Comparison of ENCODE assay signal across 18 cellular contexts in genomic region chr6:124741341-124741740, GRCh38.
DNase-seq lines count a peak whose midpoint lies in the region; ATAC-seq and TF ChIP-seq lines count a peak whose summit lies in the region.
"Had no signal": no experiment of that assay in that cellular context is flagged by ENCODE, and none has a peak within 500 bp of the region (broad histone marks: within the 10 kb centered on the region; RNA-seq: fewer than 3 reads in every experiment).

No MANE protein-coding gene starts in this region.

- H3K27ac ChIP-seq in Panc1 (ENCODE audit: low read length) (peak overlapping the region; percentile 9; the same call in 1 of the 2 replicates), brain microvascular endothelial cell (no peak overlapping the region), vagina (no peak overlapping the region)
- H3K27ac ChIP-seq: BLaER1 treated with 17β-estradiol and CSF1 and Interleukin-3, amounts not matched to agents 10 nM and 100 nM had no signal

- ATAC-seq in Panc1 (no peak), GM21447 (IDR thresholded peaks at IDR 0.05; ENCODE audit: unreplicated experiment) (no peak)
- no peak for ATAC-seq in natural killer cell treated with Interleukin-12 subunit alpha and Interleukin-12 subunit beta and Interleukin-15 and Interleukin-18, amount 100 ng/mL, for 72 hours

- H3K4me3 Mint-ChIP-seq in natural killer cell treated with Interleukin-12 subunit alpha and Interleukin-12 subunit beta and Interleukin-15 and Interleukin-18, amount 100 ng/mL, for 72 hours, result no peak overlapping the region
- H3K4me3 Mint-ChIP-seq: CD8-positive, alpha-beta memory T cell had no signal

- no peaks in the 10 kb centered on the region for H3K27me3 Mint-ChIP-seq in natural killer cell treated with Interleukin-12 subunit alpha and Interleukin-12 subunit beta and Interleukin-15 and Interleukin-18, amount 100 ng/mL, for 72 hours
- H3K27me3 Mint-ChIP-seq: CD8-positive, alpha-beta memory T cell had no signal

- TF ChIP-seq POLR2A in vagina (IDR thresholded peaks at IDR 0.05), result no peak

- TF ChIP-seq CTCF in Panc1 (IDR thresholded peaks at IDR 0.05) (no peak), brain microvascular endothelial cell (IDR thresholded peaks at IDR 0.05; ENCODE audit: low read depth, low read length, missing control alignments) (no peak), vagina (IDR thresholded peaks at IDR 0.05) (no peak)

- H3K4me1 Mint-ChIP-seq in natural killer cell treated with Interleukin-12 subunit alpha and Interleukin-12 subunit beta and Interleukin-15 and Interleukin-18, amount 100 ng/mL, for 72 hours (ENCODE audit: low read depth in 2 of 2), result no peaks in the 10 kb centered on the region
- H3K4me1 Mint-ChIP-seq: CD8-positive, alpha-beta memory T cell had no signal

- in situ Hi-C loops in Panc1 (cut with HindIII; ENCODE audit: low pct_unique_long_range_greater_than_20kb, low sequenced_read_pairs) (no loop called here), brain microvascular endothelial cell (cut with HindIII; ENCODE audit: low pct_ligation_motif_present, low sequenced_read_pairs) (no loop called here)

- CTCF ChIA-PET in Panc1 (lab: Charles Lee), result no interaction called here

- peaks cover 2% of the 10 kb centered on the region; the same call in 1 of the 2 replicates for H3K4me1 ChIP-seq in Panc1 (ENCODE audit: control insufficient read depth, insufficient read depth, low read length)
- peaks cover 11% of the 10 kb centered on the region for H3K4me1 ChIP-seq in vagina

- H3K36me3 ChIP-seq in Panc1 (ENCODE audit: control insufficient read depth, insufficient read depth, low read length) (no peaks in the 10 kb centered on the region), brain microvascular endothelial cell (replicated peaks) (no peaks in the 10 kb centered on the region), vagina (no peaks in the 10 kb centered on the region)
- H3K36me3 ChIP-seq: BLaER1 treated with 17β-estradiol and CSF1 and Interleukin-3, amounts not matched to agents 10 nM and 100 nM had no signal

- H3K4me3 ChIP-seq in Panc1 (ENCODE audit: low read depth in 2 of 2, low read length in 2 of 2) (no peak overlapping the region), brain microvascular endothelial cell (ENCODE audit: low read depth, low read length) (no peak overlapping the region), vagina (no peak overlapping the region)
- H3K4me3 ChIP-seq: BLaER1 treated with 17β-estradiol and CSF1 and Interleukin-3, amounts not matched to agents 10 nM and 100 nM had no signal

- H3K27me3 ChIP-seq in Panc1 (ENCODE audit: control insufficient read depth, insufficient read depth, low read length) (no peaks in the 10 kb centered on the region), brain microvascular endothelial cell (replicated peaks) (no peaks in the 10 kb centered on the region), vagina (no peaks in the 10 kb centered on the region)
- H3K27me3 ChIP-seq: BLaER1 treated with 17β-estradiol and CSF1 and Interleukin-3, amounts not matched to agents 10 nM and 100 nM had no signal

- H3K9me3 ChIP-seq in Panc1 (ENCODE audit: control insufficient read depth, insufficient read depth, low read depth, low read length), result no peaks in the 10 kb centered on the region
- H3K9me3 ChIP-seq in vagina, result no peaks in the 10 kb centered on the region
- H3K9me3 ChIP-seq: BLaER1 treated with 17β-estradiol and CSF1 and Interleukin-3, amounts not matched to agents 10 nM and 100 nM; SK-N-SH had no signal

- POLR2A ChIA-PET in Panc1 (lab: Charles Lee), result no interaction called here

- BruUV-seq in Panc1 (replicated peaks; lab: Mats Ljungman, UMichigan), result no TSS peak

- H3K9me3 Mint-ChIP-seq in natural killer cell treated with Interleukin-12 subunit alpha and Interleukin-12 subunit beta and Interleukin-15 and Interleukin-18, amount 100 ng/mL, for 72 hours, result peaks cover 3% of the 10 kb centered on the region

- peak; percentile 16 for DNase-seq in HT1080 (ENCODE audit: low read depth)
- DNase-seq in Panc1 (ENCODE audit: low read depth, low spot score), result no peak
- DNase-seq in brain microvascular endothelial cell, result peak; percentile 39
- DNase-seq in kidney glomerular epithelial cell (lab: John Stamatoyannopoulos, UW), result peak; percentile 26
- no peak for DNase-seq in NCI-H446 (lab: John Stamatoyannopoulos, UW)
- no peak for DNase-seq in natural killer cell treated with Interleukin-12 subunit alpha and Interleukin-12 subunit beta and Interleukin-15 and Interleukin-18, amount 100 ng/mL, for 72 hours (ENCODE audit: low spot score)
- DNase-seq in vagina (ENCODE audit: extremely low spot score in 2 of 2), result no peak
- DNase-seq: CD8-positive, alpha-beta memory T cell; DMS79 treated with DMSO at 0.1 percent for 48 hours; KG1; NCI-H1417 treated with DMSO at 0.1 percent for 48 hours; NCI-H2029 treated with DMSO at 0.1 percent for 48 hours; NCI-H510A; NCI-H774; SHP77 treated with DMSO at 0.1 percent for 48 hours; SK-N-SH had no signal

- H3K36me3 Mint-ChIP-seq in natural killer cell treated with Interleukin-12 subunit alpha and Interleukin-12 subunit beta and Interleukin-15 and Interleukin-18, amount 100 ng/mL, for 72 hours, result no peaks in the 10 kb centered on the region
- H3K36me3 Mint-ChIP-seq: CD8-positive, alpha-beta memory T cell had no signal

- intact Hi-C loops in Panc1 (cut with micrococcal nuclease; ENCODE audit: unreplicated experiment) (no loop called here), vagina (cut with DNase I) (no loop called here)

- no peak overlapping the region for H3K27ac Mint-ChIP-seq in natural killer cell treated with Interleukin-12 subunit alpha and Interleukin-12 subunit beta and Interleukin-15 and Interleukin-18, amount 100 ng/mL, for 72 hours

Comparison
In these comparisons a context has a peak if more than half of its experiments do, and no peak if none do; other contexts are left out.
1. DNase-seq: peak in HT1080 (single experiment), brain microvascular endothelial cell (single experiment) and kidney glomerular epithelial cell (single experiment); none in Panc1 (single experiment), NCI-H446 (0 of 2), natural killer cell treated with Interleukin-12 subunit alpha and Interleukin-12 subunit beta and Interleukin-15 and Interleukin-18, amount 100 ng/mL, for 72 hours (single experiment) and vagina (0 of 2).